Comparison of ENCODE assay signal across 35 cellular contexts in the genomic region with DNA sequence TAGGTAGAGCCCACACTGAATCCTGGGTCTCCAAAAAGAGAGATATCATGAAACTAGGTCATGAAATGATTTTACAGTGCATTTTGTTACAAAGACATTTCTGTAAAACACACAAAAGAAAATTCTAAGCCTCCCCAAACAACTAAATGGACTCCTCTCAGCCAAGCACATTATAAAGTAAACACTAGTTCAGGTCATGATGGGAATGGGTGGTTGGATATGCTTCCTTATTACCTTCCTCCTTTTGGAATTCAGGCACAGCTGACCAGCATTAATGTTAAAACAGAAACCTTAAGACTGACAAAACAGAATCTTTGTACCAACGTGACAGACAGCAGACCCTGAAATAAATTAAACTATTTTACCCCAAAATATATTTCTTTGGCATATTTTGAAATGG.
"Had no signal": no experiment of that assay in that cellular context is flagged by ENCODE, and none has a peak within 500 bp of the region (broad histone marks: within the 10 kb centered on the region; RNA-seq: fewer than 3 reads in every experiment).

No MANE protein-coding gene starts in this region.

- H3K4me3 ChIP-seq: MG63 had no signal

- DNase-seq: Karpas-422, Kasumi-1, MG63, MM.1S, MV-4-11, NCI-H1048, NCI-H1092, NCI-H1092 treated with DMSO at 0.1 percent for 48 hours, NCI-H1105, NCI-H1105 treated with DMSO at 0.1 percent for 48 hours, NCI-H1417, NCI-H1417 treated with DMSO at 0.1 percent for 48 hours, NCI-H1436, NCI-H1436 treated with DMSO at 0.1 percent for 48 hours, NCI-H146, NCI-H1694, NCI-H1694 treated with DMSO at 0.1 percent for 48 hours, NCI-H187, NCI-H187 treated with DMSO at 0.1 percent for 48 hours, NCI-H1930, NCI-H2029, NCI-H2029 treated with DMSO at 0.1 percent for 48 hours, NCI-H2081, NCI-H2081 treated with DMSO at 0.1 percent for 48 hours, NCI-H2107, NCI-H2171, NCI-H2171 treated with DMSO at 0.1 percent for 48 hours, NCI-H2227 treated with DMSO at 0.1 percent for 48 hours, NCI-H226, NCI-H345, NCI-H446, NCI-H446 treated with DMSO at 0.1 percent for 48 hours, NCI-H510A, NCI-H510A treated with DMSO at 0.1 percent for 48 hours had no signal

- H3K27me3 ChIP-seq: MG63 had no signal

- H3K27ac ChIP-seq: KMS-11 had no signal

- H3K36me3 ChIP-seq: MG63 had no signal

- H3K9me3 ChIP-seq: MG63 had no signal
